ENCODE assay signal across 14 cellular contexts in genomic region chr9:121272401-121272948, GRCh38. TPM values are rescaled to one million over a fixed set of nuclear protein-coding genes. Genes with fewer than 3 reads are reported as not detected.
DNase-seq lines count a peak whose midpoint lies in the region; ATAC-seq and TF ChIP-seq lines count a peak whose summit lies in the region.
"Had no signal": no experiment of that assay in that cellular context is flagged by ENCODE, and none has a peak within 500 bp of the region (broad histone marks: within the 10 kb centered on the region; RNA-seq: fewer than 3 reads in every experiment).

No MANE protein-coding gene starts in this region.

- no peaks in the 10 kb centered on the region for H3K27me3 Mint-ChIP-seq in MCF 10A (ENCODE audit: insufficient read depth, unreplicated experiment)

- no peak for ATAC-seq in GM21737 (IDR thresholded peaks at IDR 0.05; ENCODE audit: unreplicated experiment)

- no peak overlapping the region for H3K27ac Mint-ChIP-seq in MCF 10A (ENCODE audit: low read depth, unreplicated experiment)

- WGBS in esophagus squamous epithelium, 2 donors, result 70 to 73% methylated on average over 6 of the region's 6 CpGs
- 68 to 74% (median 68%) methylated on average over 6 of the region's 6 CpGs for WGBS in ovary, 3 donors
- WGBS in urinary bladder, result 80% methylated on average over 6 of the region's 6 CpGs

- no TSS peak for BruUV-seq in MCF 10A (replicated peaks; lab: Mats Ljungman, UMichigan)

- H3K4me3 Mint-ChIP-seq in MCF 10A (ENCODE audit: unreplicated experiment), result no peak overlapping the region

- POLR2A ChIA-PET in MCF 10A (lab: Yijun Ruan, JAX), result interaction anchor here (0.6 kb wide), 2 partner anchors 18 to 70 kb away, joined by 3 read pairs; no protein-coding TSS in a partner anchor

- no peak for TF ChIP-seq POLR2A in breast epithelium (IDR thresholded peaks at IDR 0.05)
- TF ChIP-seq POLR2A in esophagus squamous epithelium (IDR thresholded peaks at IDR 0.05), result no peak
- no peak for TF ChIP-seq POLR2A in ovary (IDR thresholded peaks at IDR 0.05)

- no peaks in the 10 kb centered on the region for H3K9me3 Mint-ChIP-seq in MCF 10A (ENCODE audit: unreplicated experiment)

- no peak for TF ChIP-seq EP300 in ovary (IDR thresholded peaks at IDR 0.05)

- peaks cover 25% of the 10 kb centered on the region for H3K4me1 Mint-ChIP-seq in MCF 10A (ENCODE audit: insufficient read depth, unreplicated experiment)

- CTCF ChIA-PET in MCF 10A (lab: Yijun Ruan, JAX), result interaction anchor here (0.6 to 6.6 kb wide), 4 partner anchors 37 to 57 kb away, joined by 3 to 49 read pairs (median 4); no protein-coding TSS in a partner anchor

- H3K4me3 ChIP-seq in breast epithelium (peak overlapping the region in 1 of 3 donors; percentile 49), esophagus squamous epithelium (peak overlapping the region in 1 of 4 donors; percentile 33), ovary (no peak overlapping the region), urinary bladder (ENCODE audit: low read depth, low read length) (no peak overlapping the region)
- H3K4me3 ChIP-seq: SK-N-MC had no signal

- H3K9me3 ChIP-seq in breast epithelium (no peaks in the 10 kb centered on the region), esophagus squamous epithelium (no peaks in the 10 kb centered on the region), ovary (no peaks in the 10 kb centered on the region)

- H3K4me1 ChIP-seq in breast epithelium, result peaks cover 15 to 25% of the 10 kb centered on the region in 2 donors
- H3K4me1 ChIP-seq in esophagus squamous epithelium, result peaks cover 33 to 96% (median 62%) of the 10 kb centered on the region in 3 donors
- H3K4me1 ChIP-seq in ovary (ENCODE audit: insufficient read depth), result peaks cover 28% of the 10 kb centered on the region
- H3K4me1 ChIP-seq in urinary bladder (ENCODE audit: insufficient read depth), result no peaks in the 10 kb centered on the region

- intact Hi-C loops in breast epithelium (cut with DNase I; ENCODE audit: low total_unique reads) (no loop called here), MCF 10A (cut with micrococcal nuclease) (no loop called here), esophagus squamous epithelium (cut with DNase I) (no loop called here), ovary (cut with DNase I) (loop anchor here in 1 of 4 donors (5.0 kb wide), 1 partner anchor 100 kb away; the partner anchor contains the start of gene STOM)

- H3K27me3 ChIP-seq in breast epithelium (no peaks in the 10 kb centered on the region), esophagus squamous epithelium (no peaks in the 10 kb centered on the region), ovary (no peaks in the 10 kb centered on the region)

- DNase-seq in breast epithelium (ENCODE audit: low spot score in 2 of 2) (no peak), MCF 10A (ENCODE audit: unreplicated experiment) (no peak), esophagus squamous epithelium (lab: John Stamatoyannopoulos, UW) (no peak), ovary (no peak), SHP77 treated with DMSO at 0.1 percent for 48 hours (lab: John Stamatoyannopoulos, UW) (no peak), hypothalamus (lab: John Stamatoyannopoulos, UW) (no peak)
- DNase-seq: activated CD4-positive, CD25-positive, alpha-beta regulatory T cell treated with anti-CD3 and anti-CD28 coated beads, Interleukin-2, amount 50 U/mL, for 72 hours; NCI-H1694; NCI-H774; stimulated activated CD4-positive, alpha-beta T cell treated with anti-CD3 and anti-CD28 coated beads, Interleukin-2, amount 100 ng/mL, for 48 hours; stimulated activated naive CD4-positive, alpha-beta T cell treated with Interleukin-2 at 50 U/mL for 16 hours had no signal

- TF ChIP-seq CTCF in breast epithelium (IDR thresholded peaks at IDR 0.05) (no peak), MCF 10A (IDR thresholded peaks at IDR 0.05; ENCODE audit: unreplicated experiment) (no peak), esophagus squamous epithelium (IDR thresholded peaks at IDR 0.05) (no peak), ovary (IDR thresholded peaks at IDR 0.05) (no peak)

- no peaks in the 10 kb centered on the region for H3K36me3 Mint-ChIP-seq in MCF 10A (ENCODE audit: insufficient read depth, unreplicated experiment)

- H3K36me3 ChIP-seq in breast epithelium (no peaks in the 10 kb centered on the region), esophagus squamous epithelium (peaks cover 0 to 11% (median 0%) of the 10 kb centered on the region in 3 donors), ovary (no peaks in the 10 kb centered on the region), urinary bladder (ENCODE audit: insufficient read depth) (no peaks in the 10 kb centered on the region)

- H3K27ac ChIP-seq in breast epithelium, result peak overlapping the region; percentile 93
- peak overlapping the region; percentile 41 to 98 (median 95) for H3K27ac ChIP-seq in esophagus squamous epithelium
- H3K27ac ChIP-seq in ovary, result peak overlapping the region; percentile 28 to 49
- peak overlapping the region; percentile 75 for H3K27ac ChIP-seq in urinary bladder (ENCODE audit: low read depth)
- H3K27ac ChIP-seq: SK-N-MC had no signal

RNA-seq across cellular contexts. Expression of gene GSN, which starts 4.5 kb away (rescaled TPM):
- total RNA-seq in breast epithelium, result over 10,000 TPM in 1 of 3 donors, 1,000 to 10,000 TPM in 2; 1,290 to 13,922 (median 1,437) TPM
- total RNA-seq in MCF 10A (2022), result 21.9 and 24.9 TPM in 2 replicates
- total RNA-seq in esophagus squamous epithelium, result 1,000 to 10,000 TPM in 2 of 4 donors, 100 to 1,000 TPM in 2; 287 to 1,151 (median 926) TPM
- 100 to 1,000 TPM; 188 to 706 (median 295) TPM for total RNA-seq in ovary
- 100 to 1,000 TPM; 370 to 406 TPM for polyA plus RNA-seq in ovary
- 405 TPM for total RNA-seq in urinary bladder
- 2,591 TPM for polyA plus RNA-seq in urinary bladder

Comparison
In these comparisons a context has a peak if more than half of its experiments do, and no peak if none do; other contexts are left out.
1. H3K27ac ChIP-seq: peak in every context shown above with its lines; median percentile 95 in esophagus squamous epithelium; 93 in breast epithelium; 75 in urinary bladder; 38 in ovary.